In the genomic region with DNA sequence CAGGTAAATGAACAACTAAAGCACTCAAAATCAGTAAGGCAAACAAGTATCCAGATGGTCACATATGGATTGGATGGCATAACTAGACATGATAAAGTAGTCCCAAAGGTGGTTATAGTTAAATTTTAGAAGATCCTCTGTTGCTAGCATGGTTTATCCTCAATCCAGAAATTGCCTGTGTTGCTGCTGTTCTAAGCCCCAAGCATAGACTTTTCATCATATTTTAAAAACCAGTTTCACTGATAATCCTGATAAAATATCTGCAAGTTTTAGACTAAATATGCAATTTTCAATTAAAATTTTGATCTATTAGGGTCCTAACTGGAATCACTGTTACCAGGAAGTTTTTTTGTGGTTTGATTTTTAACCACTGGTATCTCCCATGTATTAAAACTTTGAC, we compare ENCODE assay signal across 15 cellular contexts. TPM values are rescaled to one million over a fixed set of nuclear protein-coding genes. Genes with fewer than 3 reads are reported as not detected.
A peak's percentile ranks its signal among the peaks of the same experiment; 100 is the strongest.
DNase-seq lines count a peak whose midpoint lies in the region; ATAC-seq and TF ChIP-seq lines count a peak whose summit lies in the region.
"Had no signal": no experiment of that assay in that cellular context is flagged by ENCODE, and none has a peak within 500 bp of the region (broad histone marks: within the 10 kb centered on the region; RNA-seq: fewer than 3 reads in every experiment).

No MANE protein-coding gene starts in this region.

- H3K4me1 ChIP-seq in subcutaneous abdominal adipose tissue (ENCODE audit: control insufficient read depth in 5 of 5, insufficient read depth in 5 of 5, low read length in 5 of 5) = peaks cover 3 to 58% (median 44%) of the 10 kb centered on the region in 5 donors
- H3K4me1 ChIP-seq in upper lobe of right lung = peaks cover 92% of the 10 kb centered on the region
- H3K4me1 ChIP-seq in lower lobe of right lung = peaks cover 100% of the 10 kb centered on the region

- H3K4me3 ChIP-seq in subcutaneous abdominal adipose tissue (ENCODE audit: low read depth in 1 of 5, low read length in 5 of 5) (no peak overlapping the region), upper lobe of right lung (no peak overlapping the region), lower lobe of right lung (no peak overlapping the region)
- H3K4me3 ChIP-seq: ovary, spleen had no signal

- no peak for ATAC-seq in upper lobe of right lung
- no peak for ATAC-seq in lower lobe of right lung

- H3K27me3 ChIP-seq in subcutaneous abdominal adipose tissue (ENCODE audit: control insufficient read depth in 5 of 5, insufficient read depth in 4 of 5, low read length in 5 of 5) = no peaks in the 10 kb centered on the region
- no peaks in the 10 kb centered on the region for H3K27me3 ChIP-seq in upper lobe of right lung
- H3K27me3 ChIP-seq in lower lobe of right lung (ENCODE audit: low read depth) = no peaks in the 10 kb centered on the region
- H3K27me3 ChIP-seq: ovary, spleen had no signal

- no peaks in the 10 kb centered on the region for H3K9me3 ChIP-seq in subcutaneous abdominal adipose tissue (ENCODE audit: control insufficient read depth in 5 of 5, low read length in 5 of 5)
- no peaks in the 10 kb centered on the region for H3K9me3 ChIP-seq in upper lobe of right lung
- H3K9me3 ChIP-seq in lower lobe of right lung = no peaks in the 10 kb centered on the region
- H3K9me3 ChIP-seq: ovary, spleen had no signal

- H3K4me1 Mint-ChIP-seq in activated naive CD4-positive, alpha-beta T cell treated with anti-CD3 and anti-CD28 coated beads, Interleukin-2, amount 10 ng/mL, durations not matched to agents 7 days and 5 days = peaks cover 77% of the 10 kb centered on the region
- H3K4me1 Mint-ChIP-seq in immature natural killer cell = peaks cover 89 to 99% of the 10 kb centered on the region in 2 donors

- H3K36me3 Mint-ChIP-seq in activated naive CD4-positive, alpha-beta T cell treated with anti-CD3 and anti-CD28 coated beads, Interleukin-2, amount 10 ng/mL, durations not matched to agents 7 days and 5 days = peaks cover 56% of the 10 kb centered on the region
- H3K36me3 Mint-ChIP-seq in immature natural killer cell = peaks cover 3 to 19% (median 10%) of the 10 kb centered on the region in 3 donors

- H3K9ac ChIP-seq in subcutaneous abdominal adipose tissue (ENCODE audit: low read length in 5 of 5) = no peak overlapping the region

- H3K9me3 Mint-ChIP-seq in activated naive CD4-positive, alpha-beta T cell treated with anti-CD3 and anti-CD28 coated beads, Interleukin-2, amount 10 ng/mL, durations not matched to agents 7 days and 5 days = no peaks in the 10 kb centered on the region
- H3K9me3 Mint-ChIP-seq in immature natural killer cell = no peaks in the 10 kb centered on the region
- H3K9me3 Mint-ChIP-seq: endodermal cell had no signal

- H3K27ac Mint-ChIP-seq in activated naive CD4-positive, alpha-beta T cell treated with anti-CD3 and anti-CD28 coated beads, Interleukin-2, amount 10 ng/mL, durations not matched to agents 7 days and 5 days = peak overlapping the region; percentile 22
- peak overlapping the region; percentile 52 to 85 (median 74) for H3K27ac Mint-ChIP-seq in immature natural killer cell

- TF ChIP-seq CTCF in upper lobe of right lung (IDR thresholded peaks at IDR 0.05) (no peak), lower lobe of right lung (IDR thresholded peaks at IDR 0.05) (no peak)

- H3K36me3 ChIP-seq in subcutaneous abdominal adipose tissue (ENCODE audit: control insufficient read depth in 5 of 5, insufficient read depth in 5 of 5, low read length in 5 of 5) (peaks cover 2 to 14% (median 5%) of the 10 kb centered on the region in 5 donors), upper lobe of right lung (peaks cover 30% of the 10 kb centered on the region), lower lobe of right lung (peaks cover 18% of the 10 kb centered on the region)
- H3K36me3 ChIP-seq: ovary had no signal

- intact Hi-C loops in upper lobe of right lung (cut with DNase I) = no loop called here
- intact Hi-C loops in lower lobe of right lung (cut with DNase I) = no loop called here

- DNase-seq in activated naive CD4-positive, alpha-beta T cell treated with anti-CD3 and anti-CD28 coated beads, Interleukin-2, amount 10 ng/mL, durations not matched to agents 7 days and 5 days = no peak
- no peak for DNase-seq in activated naive CD4-positive, alpha-beta T cell treated with anti-CD3 and anti-CD28 coated beads, Interleukin-2, amount 50 U/mL, for 16 hours
- DNase-seq in NCI-H524 treated with DMSO at 0.1 percent for 48 hours (lab: John Stamatoyannopoulos, UW) (peak; percentile 75), immature natural killer cell (no peak), upper lobe of right lung (no peak), HK-2 (ENCODE audit: unreplicated experiment) (no peak), lower lobe of right lung (no peak)
- DNase-seq: activated gamma-delta T cell treated with Interleukin-2 at 50 U/mL for 16 hours, Calu3, endodermal cell, foreskin fibroblast, GF-D8, ovary, spleen had no signal

- H3K27me3 Mint-ChIP-seq in activated naive CD4-positive, alpha-beta T cell treated with anti-CD3 and anti-CD28 coated beads, Interleukin-2, amount 10 ng/mL, durations not matched to agents 7 days and 5 days = no peaks in the 10 kb centered on the region
- H3K27me3 Mint-ChIP-seq in immature natural killer cell (ENCODE audit: low read depth in 3 of 3) = peaks cover 0 to 4% (median 2%) of the 10 kb centered on the region in 3 donors

- CTCF ChIA-PET in activated naive CD4-positive, alpha-beta T cell treated with anti-CD3 and anti-CD28 coated beads, Interleukin-2, amount 10 ng/mL, durations not matched to agents 7 days and 5 days (lab: Charles Lee) = no interaction called here

- H3K4me3 Mint-ChIP-seq in activated naive CD4-positive, alpha-beta T cell treated with anti-CD3 and anti-CD28 coated beads, Interleukin-2, amount 10 ng/mL, durations not matched to agents 7 days and 5 days = no peak overlapping the region
- peak overlapping the region in 2 of 5 donors; percentile 6 to 33 for H3K4me3 Mint-ChIP-seq in immature natural killer cell
- H3K4me3 Mint-ChIP-seq: endodermal cell had no signal

- H3K27ac ChIP-seq in subcutaneous abdominal adipose tissue (ENCODE audit: low read depth, low read length) = peak overlapping the region; percentile 95
- H3K27ac ChIP-seq in upper lobe of right lung = no peak overlapping the region
- no peak overlapping the region for H3K27ac ChIP-seq in lower lobe of right lung

RNA-seq across cellular contexts. Expression of a gene that starts 35.4 kb away (rescaled TPM):
- polyA plus RNA-seq in immature natural killer cell = 100 to 1,000 TPM; 270 to 399 (median 286) TPM
- 229 TPM for total RNA-seq in upper lobe of right lung
- 235 TPM for total RNA-seq in lower lobe of right lung
